ENCODE assay signal across 9 cellular contexts in the genomic region with DNA sequence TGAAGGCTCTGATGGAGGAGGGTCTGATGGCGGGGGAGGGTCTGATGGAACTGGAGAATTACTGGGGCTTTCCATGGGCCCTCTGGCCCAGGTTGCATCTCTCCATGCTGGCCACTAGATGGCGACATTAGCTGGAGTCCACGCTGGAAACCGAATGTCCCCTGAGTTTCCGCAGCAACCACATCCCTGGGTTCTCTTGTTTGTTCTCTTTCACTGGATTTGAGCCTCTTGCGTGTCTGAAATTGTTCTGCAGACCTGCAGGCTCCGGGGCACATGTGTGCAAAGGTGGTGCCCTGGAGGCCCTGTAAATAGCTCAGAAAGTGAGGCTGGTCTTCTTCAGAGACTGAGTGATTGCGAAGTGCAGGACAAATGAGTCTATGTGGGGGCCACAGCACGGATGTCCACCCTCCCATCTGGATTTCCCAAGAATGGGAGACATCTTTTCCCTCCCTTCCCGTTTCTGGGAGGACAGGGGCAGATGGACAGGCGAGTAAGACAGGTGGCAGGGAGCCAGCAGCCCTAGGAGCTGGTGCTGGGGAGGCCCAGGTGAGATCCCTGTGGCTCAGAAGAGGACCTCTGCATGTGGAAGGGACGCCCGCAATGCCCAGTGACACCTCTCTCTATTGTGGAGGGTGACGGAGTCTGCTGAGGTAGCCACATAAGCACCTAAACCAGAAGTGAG.
DNase-seq lines count a peak whose midpoint lies in the region; ATAC-seq and TF ChIP-seq lines count a peak whose summit lies in the region.
"Had no signal": no experiment of that assay in that cellular context is flagged by ENCODE, and none has a peak within 500 bp of the region (broad histone marks: within the 10 kb centered on the region; RNA-seq: fewer than 3 reads in every experiment).

No MANE protein-coding gene starts in this region.

- no peaks in the 10 kb centered on the region for H3K27me3 Mint-ChIP-seq in activated naive CD8-positive, alpha-beta T cell treated with anti-CD3 and anti-CD28 coated beads, Interleukin-2, amount 50 U/mL, for 24 hours

- H3K4me1 ChIP-seq in vagina: no peaks in the 10 kb centered on the region

- H3K36me3 ChIP-seq in SU-DHL-6 (ENCODE audit: low read length) (no peaks in the 10 kb centered on the region), vagina (no peaks in the 10 kb centered on the region)

- peak; percentile 61 for ATAC-seq in activated naive CD8-positive, alpha-beta T cell treated with anti-CD3 and anti-CD28 coated beads, Interleukin-2, amount 50 U/mL, for 24 hours
- no peak for ATAC-seq in HG03520 (IDR thresholded peaks at IDR 0.05; ENCODE audit: unreplicated experiment)

- no peak for TF ChIP-seq POLR2A in vagina (IDR thresholded peaks at IDR 0.05)

- intact Hi-C loops in cardiac septum (cut with DNase I) (loop anchor here (5.0 to 10.0 kb wide), 4 partner anchors 112 to 669 kb away; a partner anchor contains a TSS), posterior vena cava (cut with DNase I) (loop anchor here (5.0 to 10.0 kb wide), 4 partner anchors 112 to 309 kb away; no protein-coding TSS in a partner anchor), vagina (cut with DNase I) (loop anchor here (10.0 kb wide), 1 partner anchor 119 kb away; no protein-coding TSS in a partner anchor)

- H2AFZ ChIP-seq in SU-DHL-6 (ENCODE audit: low read depth, low read length, severe bottlenecking): no peak overlapping the region

- no peak overlapping the region for H3K27ac Mint-ChIP-seq in activated naive CD8-positive, alpha-beta T cell treated with anti-CD3 and anti-CD28 coated beads, Interleukin-2, amount 50 U/mL, for 24 hours

- no peaks in the 10 kb centered on the region for H3K79me2 ChIP-seq in SU-DHL-6 (ENCODE audit: insufficient read depth, low read length)

- DNase-seq in GDM1 (lab: John Stamatoyannopoulos, UW): peak; percentile 59
- peak; percentile 79 for DNase-seq in NCI-H1092 (lab: John Stamatoyannopoulos, UW)
- peak; percentile 63 for DNase-seq in activated naive CD8-positive, alpha-beta T cell treated with anti-CD3 and anti-CD28 coated beads, Interleukin-2, amount 50 U/mL, for 24 hours
- DNase-seq in cardiac septum (ENCODE audit: low spot score): peak; percentile 84
- peak; percentile 84 for DNase-seq in posterior vena cava (ENCODE audit: low spot score)
- no peak for DNase-seq in vagina (ENCODE audit: extremely low spot score in 2 of 2)

- no peak overlapping the region for H3K27ac ChIP-seq in SU-DHL-6 (ENCODE audit: low read depth, low read length)
- H3K27ac ChIP-seq in vagina: no peak overlapping the region
- H3K27ac ChIP-seq: epithelial cell of prostate had no signal

- no peaks in the 10 kb centered on the region for H3K9me3 Mint-ChIP-seq in activated naive CD8-positive, alpha-beta T cell treated with anti-CD3 and anti-CD28 coated beads, Interleukin-2, amount 50 U/mL, for 24 hours

- no peaks in the 10 kb centered on the region for H3K9me2 ChIP-seq in SU-DHL-6 (replicated peaks; ENCODE audit: insufficient read depth, low read length)

- H3K9me3 ChIP-seq in SU-DHL-6 (ENCODE audit: insufficient read depth, low read length): no peaks in the 10 kb centered on the region
- H3K9me3 ChIP-seq in vagina: no peaks in the 10 kb centered on the region

- H3K36me3 Mint-ChIP-seq in activated naive CD8-positive, alpha-beta T cell treated with anti-CD3 and anti-CD28 coated beads, Interleukin-2, amount 50 U/mL, for 24 hours (ENCODE audit: low read depth): no peaks in the 10 kb centered on the region

- H3F3A ChIP-seq in SU-DHL-6 (ENCODE audit: insufficient read depth): no peaks in the 10 kb centered on the region

- H3K9ac ChIP-seq in SU-DHL-6 (ENCODE audit: low read length): no peak overlapping the region

- no peak overlapping the region for H3K4me3 Mint-ChIP-seq in activated naive CD8-positive, alpha-beta T cell treated with anti-CD3 and anti-CD28 coated beads, Interleukin-2, amount 50 U/mL, for 24 hours

- H3K27me3 ChIP-seq in SU-DHL-6 (ENCODE audit: low read length) (no peaks in the 10 kb centered on the region), vagina (no peaks in the 10 kb centered on the region)

- no peaks in the 10 kb centered on the region for H4K20me1 ChIP-seq in SU-DHL-6 (ENCODE audit: low read depth, low read length)

- peaks cover 13% of the 10 kb centered on the region for H3K4me1 Mint-ChIP-seq in activated naive CD8-positive, alpha-beta T cell treated with anti-CD3 and anti-CD28 coated beads, Interleukin-2, amount 50 U/mL, for 24 hours

- H3K4me3 ChIP-seq in SU-DHL-6 (ENCODE audit: insufficient read depth, low read length, poor library complexity, severe bottlenecking): no peak overlapping the region
- no peak overlapping the region for H3K4me3 ChIP-seq in vagina

- TF ChIP-seq CTCF in SU-DHL-6 (IDR thresholded peaks at IDR 0.05; ENCODE audit: insufficient read depth, low read length, poor library complexity, severe bottlenecking) (peak; percentile 61), vagina (IDR thresholded peaks at IDR 0.05) (peak; percentile 83 to 87 (median 83))

- no peak overlapping the region for H3K4me2 ChIP-seq in SU-DHL-6 (ENCODE audit: low read depth, low read length, poor library complexity, severe bottlenecking)

Comparison
In these comparisons a context has a peak if more than half of its experiments do, and no peak if none do; other contexts are left out.
1. DNase-seq: peak in GDM1 (single experiment), NCI-H1092 (single experiment), activated naive CD8-positive, alpha-beta T cell treated with anti-CD3 and anti-CD28 coated beads, Interleukin-2, amount 50 U/mL, for 24 hours (single experiment), cardiac septum (single experiment) and posterior vena cava (single experiment); none in vagina (0 of 2).